ENCODE assay signal across 8 cellular contexts in the genomic region with DNA sequence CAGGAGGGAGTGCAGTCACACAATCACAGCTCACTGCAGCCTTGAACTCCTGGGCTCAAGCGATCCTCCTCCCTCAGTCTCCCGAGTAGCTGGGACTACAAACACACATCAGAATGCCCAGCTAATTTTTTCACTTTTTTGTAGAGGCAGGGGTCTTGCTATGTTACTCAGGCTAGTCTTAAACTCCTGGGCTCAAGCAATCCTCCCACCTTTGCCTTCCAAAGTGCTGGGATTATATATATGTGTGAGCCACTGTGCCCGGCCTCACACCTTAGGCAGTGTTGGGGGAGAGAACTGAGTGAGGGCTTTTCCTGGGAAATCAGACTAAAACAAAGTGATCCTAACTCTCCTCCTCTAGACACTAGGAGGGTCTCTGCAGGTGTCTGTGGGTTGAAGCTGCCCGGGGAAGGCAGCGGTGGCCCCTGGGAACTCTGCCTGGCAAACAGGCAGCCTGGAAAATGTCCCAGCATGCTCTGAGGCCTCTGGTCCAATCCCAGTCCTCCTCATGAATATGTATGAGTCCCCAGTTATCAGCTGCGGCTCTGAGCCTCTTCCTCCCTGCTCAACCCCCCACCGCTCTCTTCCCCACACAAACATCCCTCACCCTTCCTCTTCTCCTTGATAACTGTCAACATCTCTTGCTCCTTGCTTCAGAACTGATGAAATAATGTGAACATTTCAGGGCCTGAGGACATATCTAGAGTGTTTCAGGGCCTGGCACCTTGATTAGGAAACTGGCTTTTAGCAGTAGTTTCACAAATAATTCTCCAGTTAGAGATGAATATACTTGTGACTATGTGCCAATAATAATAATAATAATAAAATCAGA. TPM values are rescaled to one million over a fixed set of nuclear protein-coding genes. Genes with fewer than 3 reads are reported as not detected.
A peak's percentile ranks its signal among the peaks of the same experiment; 100 is the strongest.
DNase-seq lines count a peak whose midpoint lies in the region; ATAC-seq and TF ChIP-seq lines count a peak whose summit lies in the region.

No MANE protein-coding gene starts in this region.

- ATAC-seq in activated CD8-positive, alpha-beta T cell treated with anti-CD3 and anti-CD28 coated beads, Interleukin-2, amount 10 ng/mL, durations not matched to agents 7 days and 5 days, result peak; percentile 83
- ATAC-seq in Right ventricle myocardium inferior (peak; percentile 95), omental fat pad (ENCODE audit: low FRiP score) (peak; percentile 68), GM18517 (IDR thresholded peaks at IDR 0.05; ENCODE audit: unreplicated experiment) (no peak), HG03045 (IDR thresholded peaks at IDR 0.05; ENCODE audit: unreplicated experiment) (no peak)

- H3K9me3 Mint-ChIP-seq in activated CD4-positive, alpha-beta memory T cell treated with anti-CD3 and anti-CD28 coated beads, Interleukin-2, amount 10 ng/mL, durations not matched to agents 7 days and 5 days, result no peaks in the 10 kb centered on the region
- no peaks in the 10 kb centered on the region for H3K9me3 Mint-ChIP-seq in activated CD4-positive, alpha-beta memory T cell treated with anti-CD3 and anti-CD28 coated beads for 36 hours
- no peaks in the 10 kb centered on the region for H3K9me3 Mint-ChIP-seq in activated CD8-positive, alpha-beta T cell treated with anti-CD3 and anti-CD28 coated beads, Interleukin-2, amount 10 ng/mL, durations not matched to agents 7 days and 5 days (ENCODE audit: insufficient read depth)

- peaks cover 11% of the 10 kb centered on the region for H3K4me1 Mint-ChIP-seq in activated CD4-positive, alpha-beta memory T cell treated with anti-CD3 and anti-CD28 coated beads, Interleukin-2, amount 10 ng/mL, durations not matched to agents 7 days and 5 days
- peaks cover 19% of the 10 kb centered on the region for H3K4me1 Mint-ChIP-seq in activated CD4-positive, alpha-beta memory T cell treated with anti-CD3 and anti-CD28 coated beads for 36 hours (ENCODE audit: low read depth)
- peaks cover 13% of the 10 kb centered on the region for H3K4me1 Mint-ChIP-seq in activated CD8-positive, alpha-beta T cell treated with anti-CD3 and anti-CD28 coated beads, Interleukin-2, amount 10 ng/mL, durations not matched to agents 7 days and 5 days (ENCODE audit: low read depth)

- H3K4me3 Mint-ChIP-seq in activated CD4-positive, alpha-beta memory T cell treated with anti-CD3 and anti-CD28 coated beads, Interleukin-2, amount 10 ng/mL, durations not matched to agents 7 days and 5 days, result no peak overlapping the region
- no peak overlapping the region for H3K4me3 Mint-ChIP-seq in activated CD4-positive, alpha-beta memory T cell treated with anti-CD3 and anti-CD28 coated beads for 36 hours
- peak overlapping the region; percentile 36 for H3K4me3 Mint-ChIP-seq in activated CD8-positive, alpha-beta T cell treated with anti-CD3 and anti-CD28 coated beads, Interleukin-2, amount 10 ng/mL, durations not matched to agents 7 days and 5 days

- CTCF ChIA-PET in activated CD4-positive, alpha-beta memory T cell treated with anti-CD3 and anti-CD28 coated beads, Interleukin-2, amount 10 ng/mL, durations not matched to agents 7 days and 5 days (lab: Charles Lee), result interaction anchor here (0.9 kb wide), 1 partner anchor 171 kb away, joined by 3 read pairs; no protein-coding TSS in a partner anchor
- CTCF ChIA-PET in activated CD4-positive, alpha-beta memory T cell treated with anti-CD3 and anti-CD28 coated beads for 36 hours (lab: Charles Lee), result no interaction called here
- CTCF ChIA-PET in activated CD8-positive, alpha-beta T cell treated with anti-CD3 and anti-CD28 coated beads, Interleukin-2, amount 10 ng/mL, durations not matched to agents 7 days and 5 days (lab: Charles Lee), result no interaction called here

- H3K36me3 Mint-ChIP-seq in activated CD4-positive, alpha-beta memory T cell treated with anti-CD3 and anti-CD28 coated beads, Interleukin-2, amount 10 ng/mL, durations not matched to agents 7 days and 5 days (ENCODE audit: low read depth), result no peaks in the 10 kb centered on the region
- H3K36me3 Mint-ChIP-seq in activated CD4-positive, alpha-beta memory T cell treated with anti-CD3 and anti-CD28 coated beads for 36 hours, result no peaks in the 10 kb centered on the region
- H3K36me3 Mint-ChIP-seq in activated CD8-positive, alpha-beta T cell treated with anti-CD3 and anti-CD28 coated beads, Interleukin-2, amount 10 ng/mL, durations not matched to agents 7 days and 5 days (ENCODE audit: low read depth), result no peaks in the 10 kb centered on the region

- TF ChIP-seq CTCF in omental fat pad (IDR thresholded peaks at IDR 0.05), result no peak

- H3K27ac Mint-ChIP-seq in activated CD4-positive, alpha-beta memory T cell treated with anti-CD3 and anti-CD28 coated beads, Interleukin-2, amount 10 ng/mL, durations not matched to agents 7 days and 5 days, result peak overlapping the region; percentile 40
- H3K27ac Mint-ChIP-seq in activated CD4-positive, alpha-beta memory T cell treated with anti-CD3 and anti-CD28 coated beads for 36 hours, result no peak overlapping the region
- H3K27ac Mint-ChIP-seq in activated CD8-positive, alpha-beta T cell treated with anti-CD3 and anti-CD28 coated beads, Interleukin-2, amount 10 ng/mL, durations not matched to agents 7 days and 5 days, result peak overlapping the region; percentile 72

- peaks cover 6% of the 10 kb centered on the region for H3K27me3 Mint-ChIP-seq in activated CD4-positive, alpha-beta memory T cell treated with anti-CD3 and anti-CD28 coated beads, Interleukin-2, amount 10 ng/mL, durations not matched to agents 7 days and 5 days
- no peaks in the 10 kb centered on the region for H3K27me3 Mint-ChIP-seq in activated CD4-positive, alpha-beta memory T cell treated with anti-CD3 and anti-CD28 coated beads for 36 hours
- peaks cover 7% of the 10 kb centered on the region for H3K27me3 Mint-ChIP-seq in activated CD8-positive, alpha-beta T cell treated with anti-CD3 and anti-CD28 coated beads, Interleukin-2, amount 10 ng/mL, durations not matched to agents 7 days and 5 days (ENCODE audit: low read depth)

- POLR2A ChIA-PET in activated CD4-positive, alpha-beta memory T cell treated with anti-CD3 and anti-CD28 coated beads, Interleukin-2, amount 10 ng/mL, durations not matched to agents 7 days and 5 days (lab: Charles Lee), result interaction anchor here (1.4 to 13.5 kb wide), 3 partner anchors 11 to 104 kb away, joined by 3 to 343 read pairs (median 5); partner anchors contain the start of genes TMEM116 and TRAFD1
- POLR2A ChIA-PET in activated CD4-positive, alpha-beta memory T cell treated with anti-CD3 and anti-CD28 coated beads for 36 hours (lab: Charles Lee), result interaction anchor here (1.8 kb wide), 1 partner anchor 9 kb away, joined by 7 read pairs; the partner anchor contains the start of gene TRAFD1
- POLR2A ChIA-PET in activated CD8-positive, alpha-beta T cell treated with anti-CD3 and anti-CD28 coated beads, Interleukin-2, amount 10 ng/mL, durations not matched to agents 7 days and 5 days (lab: Charles Lee), result interaction anchor here (11.2 kb wide), 1 partner anchor 9 kb away, joined by 146 read pairs; the partner anchor contains the start of gene TRAFD1

- no peak for DNase-seq in activated CD4-positive, alpha-beta memory T cell treated with anti-CD3 and anti-CD28 coated beads, Interleukin-2, amount 10 ng/mL, durations not matched to agents 7 days and 5 days
- DNase-seq in activated CD4-positive, alpha-beta memory T cell treated with anti-CD3 and anti-CD28 coated beads for 36 hours, result no peak
- DNase-seq in NCI-H2107 treated with DMSO at 0.1 percent for 48 hours (lab: John Stamatoyannopoulos, UW; ENCODE audit: unreplicated experiment) (peak; percentile 83), Right ventricle myocardium inferior (ENCODE audit: missing footprints) (peak; percentile 69), omental fat pad (ENCODE audit: low spot score) (no peak)
- DNase-seq in activated CD8-positive, alpha-beta T cell treated with anti-CD3 and anti-CD28 coated beads, Interleukin-2, amount 10 ng/mL, durations not matched to agents 7 days and 5 days, result peak; percentile 44

- intact Hi-C loops in activated CD4-positive, alpha-beta memory T cell treated with anti-CD3 and anti-CD28 coated beads for 36 hours (cut with micrococcal nuclease), result no loop called here
- intact Hi-C loops in Right ventricle myocardium inferior (cut with DNase I), result no loop called here

RNA-seq across cellular contexts. Expression of gene NAA25, which starts 7.9 kb away (rescaled TPM):
- total RNA-seq in activated CD4-positive, alpha-beta memory T cell treated with anti-CD3 and anti-CD28 coated beads, Interleukin-2, amount 10 ng/mL, durations not matched to agents 7 days and 5 days, result 10 to 100 TPM; 24.2 to 25.0 TPM
- total RNA-seq in activated CD4-positive, alpha-beta memory T cell treated with anti-CD3 and anti-CD28 coated beads for 36 hours, result 10 to 100 TPM; 41.7 to 43.3 TPM
- 10 to 100 TPM; 27.5 to 31.2 TPM for total RNA-seq in activated CD8-positive, alpha-beta T cell treated with anti-CD3 and anti-CD28 coated beads, Interleukin-2, amount 10 ng/mL, durations not matched to agents 7 days and 5 days
- total RNA-seq in Right ventricle myocardium inferior (18.0 TPM), omental fat pad (10 to 100 TPM; 16.6 to 70.6 (median 23.0) TPM)

RNA-seq across cellular contexts. Expression of gene TRAFD1, which starts 8.9 kb away (rescaled TPM):
- total RNA-seq in activated CD4-positive, alpha-beta memory T cell treated with anti-CD3 and anti-CD28 coated beads, Interleukin-2, amount 10 ng/mL, durations not matched to agents 7 days and 5 days, result 10 to 100 TPM; 74.8 to 75.5 TPM
- 10 to 100 TPM; 56.4 to 61.8 TPM for total RNA-seq in activated CD4-positive, alpha-beta memory T cell treated with anti-CD3 and anti-CD28 coated beads for 36 hours
- total RNA-seq in activated CD8-positive, alpha-beta T cell treated with anti-CD3 and anti-CD28 coated beads, Interleukin-2, amount 10 ng/mL, durations not matched to agents 7 days and 5 days, result 10 to 100 TPM; 54.6 to 55.9 TPM
- total RNA-seq in Right ventricle myocardium inferior, result 20.7 TPM
- 10 to 100 TPM; 25.1 to 44.3 (median 29.8) TPM for total RNA-seq in omental fat pad

Comparison
In these comparisons a context has a peak if more than half of its experiments do, and no peak if none do; other contexts are left out.
1. DNase-seq: peak in NCI-H2107 treated with DMSO at 0.1 percent for 48 hours (single experiment), activated CD8-positive, alpha-beta T cell treated with anti-CD3 and anti-CD28 coated beads, Interleukin-2, amount 10 ng/mL, durations not matched to agents 7 days and 5 days (single experiment) and Right ventricle myocardium inferior (single experiment); none in activated CD4-positive, alpha-beta memory T cell treated with anti-CD3 and anti-CD28 coated beads, Interleukin-2, amount 10 ng/mL, durations not matched to agents 7 days and 5 days (single experiment), activated CD4-positive, alpha-beta memory T cell treated with anti-CD3 and anti-CD28 coated beads for 36 hours (single experiment) and omental fat pad (single experiment).
2. ATAC-seq: peak in activated CD8-positive, alpha-beta T cell treated with anti-CD3 and anti-CD28 coated beads, Interleukin-2, amount 10 ng/mL, durations not matched to agents 7 days and 5 days (single experiment), Right ventricle myocardium inferior (single experiment) and omental fat pad (single experiment); none in GM18517 (single experiment) and HG03045 (single experiment).